In the genomic region with DNA sequence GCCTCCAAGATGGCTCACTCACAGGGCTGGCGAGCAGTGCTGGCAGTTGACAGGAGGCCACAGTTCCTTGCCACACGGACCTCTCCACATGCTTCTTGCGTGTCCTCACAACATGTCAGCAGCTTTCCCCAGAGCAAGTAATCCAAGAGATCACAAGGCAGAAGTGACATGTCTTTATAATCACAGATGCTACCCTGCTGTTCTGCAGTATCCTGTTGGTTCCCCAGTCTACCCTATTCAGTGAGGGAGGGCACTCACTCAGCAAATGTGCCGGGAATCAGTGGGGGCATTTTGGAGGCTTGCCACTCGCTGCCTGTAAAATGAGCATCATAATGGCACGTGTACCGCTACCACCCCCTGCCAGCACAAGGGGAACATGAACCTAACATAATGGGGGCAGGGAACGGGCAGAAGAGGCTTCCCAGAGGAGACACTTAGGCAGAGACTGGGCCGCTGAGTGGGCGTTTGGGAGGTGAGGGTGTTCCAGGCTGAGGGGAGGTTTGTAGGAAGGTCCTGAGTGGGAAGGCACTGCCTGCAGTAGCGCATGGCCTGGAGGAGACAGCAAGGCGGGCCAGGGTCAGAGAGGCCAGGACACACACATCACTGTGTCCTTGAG, we compare ENCODE assay signal across 20 cellular contexts.
DNase-seq lines count a peak whose midpoint lies in the region; ATAC-seq, FAIRE-seq and TF ChIP-seq lines count a peak whose summit lies in the region.
"Had no signal": no experiment of that assay in that cellular context is flagged by ENCODE, and none has a peak within 500 bp of the region (broad histone marks: within the 10 kb centered on the region; RNA-seq: fewer than 3 reads in every experiment).

No MANE protein-coding gene starts in this region.

- H3K4me3 ChIP-seq in ACC112 (ENCODE audit: low read depth, low read length) (no peak overlapping the region), GM12878 (no peak overlapping the region)
- H3K4me3 ChIP-seq: mucosa of descending colon, sigmoid colon, transverse colon had no signal

- SMC1A ChIA-PET in GM12878 (lab: Charles Lee; ENCODE audit: uncharacterized antibody, unreplicated experiment): interaction anchor here (1.4 to 1.8 kb wide), 2 partner anchors 53 to 102 kb away, joined by 4 to 5 read pairs; no protein-coding TSS in a partner anchor

- ATAC-seq in GM12878: no peak
- ATAC-seq in GM21528 (IDR thresholded peaks at IDR 0.05; ENCODE audit: low FRiP score, unreplicated experiment): no peak
- no peak for ATAC-seq in HG03439 (IDR thresholded peaks at IDR 0.05; ENCODE audit: unreplicated experiment)
- ATAC-seq: esophagus mucosa; left lobe of liver; mucosa of descending colon; stimulated activated naive CD8-positive, alpha-beta T cell treated with anti-CD3 and anti-CD28 coated beads, Interleukin-15, Interleukin-2, amounts not matched to agents 100 U/mL and 50 U/mL, for 24 hours had no signal

- peak overlapping the region; percentile 96 for H3K4me2 ChIP-seq in GM12878 (ENCODE audit: control insufficient read depth, insufficient read depth)

- TF ChIP-seq RAD21 in GM12878 (IDR thresholded peaks at IDR 0.05; ENCODE audit: insufficient read depth, low read depth, low read length): no peak

- H3K4me1 ChIP-seq in ACC112 (ENCODE audit: control insufficient read depth, insufficient read depth, low read length, unreplicated experiment) (peaks cover 37% of the 10 kb centered on the region), GM12878 (ENCODE audit: control insufficient read depth, insufficient read depth, low read length) (peaks cover 65% of the 10 kb centered on the region)

- 97% methylated on average over 12 of the region's 12 CpGs for WGBS in GM12878 (ENCODE audit: insufficient coverage, insufficient replicate concordance, low lambda C conversion rate, missing lambda C conversion rate)

- H3K27me3 ChIP-seq in ACC112 (ENCODE audit: insufficient read depth, low read length) (no peaks in the 10 kb centered on the region), GM12878 (replicated peaks in 1 of 2; ENCODE audit: control insufficient read depth in 2 of 2, insufficient read depth in 2 of 2, low read length in 1 of 2) (no peaks in the 10 kb centered on the region)
- H3K27me3 ChIP-seq: sigmoid colon, transverse colon had no signal

- H3K27ac ChIP-seq in ACC112 (ENCODE audit: low read depth, low read length): peak overlapping the region; percentile 28; the same call in 1 of the 2 replicates
- H3K27ac ChIP-seq in GM12878 (ENCODE audit: control insufficient read depth, insufficient read depth): peak overlapping the region; percentile 84
- H3K27ac ChIP-seq: sigmoid colon, transverse colon had no signal

- H2AFZ ChIP-seq in ACC112 (ENCODE audit: low read length, unreplicated experiment) (no peak overlapping the region), GM12878 (ENCODE audit: control insufficient read depth, low read depth, low read length) (no peak overlapping the region)

- H3K9me3 ChIP-seq in GM12878 (replicated peaks; ENCODE audit: control insufficient read depth, insufficient read depth, low read length): no peaks in the 10 kb centered on the region
- H3K9me3 ChIP-seq: mucosa of descending colon, sigmoid colon, transverse colon had no signal

- no TSS peak for BruUV-seq in GM12878 (replicated peaks; lab: Mats Ljungman, UMichigan)

- POLR2A ChIA-PET in GM12878 (lab: Charles Lee): no interaction called here

- H3K9me3 Mint-ChIP-seq in nephron progenitor cell: no peaks in the 10 kb centered on the region
- H3K9me3 Mint-ChIP-seq: activated CD4-positive, alpha-beta T cell treated with anti-CD3 and anti-CD28 coated beads, Interleukin-2, amount 10 ng/mL, durations not matched to agents 24 days and 14 days; central memory CD8-positive, alpha-beta T cell had no signal

- DNase-seq in DMS 273 treated with DMSO at 0.1 percent for 48 hours (lab: John Stamatoyannopoulos, UW) (peak; percentile 35), GM12878 (ENCODE audit: low read depth, low spot score) (no peak), nephron progenitor cell (no peak), SKM-1 (lab: John Stamatoyannopoulos, UW; ENCODE audit: unreplicated experiment) (no peak), anterior cingulate cortex (lab: John Stamatoyannopoulos, UW) (no peak)
- DNase-seq: activated CD4-positive, alpha-beta T cell treated with anti-CD3 and anti-CD28 coated beads, Interleukin-2, amount 10 ng/mL, durations not matched to agents 24 days and 14 days; activated CD8-positive, alpha-beta memory T cell treated with anti-CD3 and anti-CD28 coated beads, Interleukin-2, amount 50 U/mL, for 4 hours; activated effector memory CD4-positive, alpha-beta T cell treated with Interleukin-2 at 50 U/mL for 16 hours; amygdala; NCI-H146; sigmoid colon; stimulated activated naive CD8-positive, alpha-beta T cell treated with anti-CD3 and anti-CD28 coated beads, Interleukin-15, Interleukin-2, amounts not matched to agents 100 U/mL and 50 U/mL, for 24 hours; transverse colon had no signal

- H4K20me1 ChIP-seq in GM12878 (ENCODE audit: control insufficient read depth, insufficient read depth): no peaks in the 10 kb centered on the region

- TF ChIP-seq EP300 in GM12878 (IDR thresholded peaks at IDR 0.05; ENCODE audit: borderline replicate concordance in 1 of 2, control insufficient read depth in 1 of 2, low read depth in 2 of 2, low read length in 2 of 2): no peak

- TF ChIP-seq CTCF in GM12878 (IDR thresholded peaks at IDR 0.05 in 2 of 3, conservative IDR thresholded peaks at IDR 0.05 in 1 of 3; ENCODE audit: control insufficient read depth in 2 of 3, extremely low read depth in 1 of 3, insufficient read depth in 1 of 3, low read depth in 3 of 3, low read length in 3 of 3) (no peak), nephron progenitor cell (IDR thresholded peaks at IDR 0.05) (no peak)

- H3K4me1 Mint-ChIP-seq in nephron progenitor cell: peaks cover 70% of the 10 kb centered on the region

- no peak overlapping the region for H3K9ac ChIP-seq in GM12878 (ENCODE audit: control insufficient read depth, insufficient read depth, low read length)

- H3K27ac Mint-ChIP-seq in nephron progenitor cell: peak overlapping the region; percentile 90
- H3K27ac Mint-ChIP-seq: activated CD4-positive, alpha-beta T cell treated with anti-CD3 and anti-CD28 coated beads, Interleukin-2, amount 10 ng/mL, durations not matched to agents 24 days and 14 days had no signal

- no peak for FAIRE-seq in GM12878 (lab: Jason Lieb, UNC)

- RAD21 ChIA-PET in GM12878 (lab: Charles Lee; ENCODE audit: unreplicated experiment): interaction anchor here (1.0 to 1.2 kb wide), 2 partner anchors 9 to 107 kb away, joined by 3 read pairs; no protein-coding TSS in a partner anchor

- peaks cover 57% of the 10 kb centered on the region for H3K79me2 ChIP-seq in ACC112 (ENCODE audit: control insufficient read depth, insufficient read depth, low read length, unreplicated experiment)
- peaks cover 43% of the 10 kb centered on the region for H3K79me2 ChIP-seq in GM12878 (ENCODE audit: control insufficient read depth, insufficient read depth, low read length)

- intact Hi-C loops in GM12878 (cut with micrococcal nuclease; ENCODE audit: unreplicated experiment): loop anchor here (2.0 to 10.0 kb wide), 2 partner anchors 51 to 281 kb away; no protein-coding TSS in a partner anchor

- H3K36me3 Mint-ChIP-seq in nephron progenitor cell (ENCODE audit: low read depth): peaks cover 5% of the 10 kb centered on the region

- in situ Hi-C loops in GM12878 (cut with MboI): no loop called here

- peaks cover 3% of the 10 kb centered on the region for H3K27me3 Mint-ChIP-seq in nephron progenitor cell (ENCODE audit: low read depth, poor library complexity)
- H3K27me3 Mint-ChIP-seq: activated CD4-positive, alpha-beta T cell treated with anti-CD3 and anti-CD28 coated beads, Interleukin-2, amount 10 ng/mL, durations not matched to agents 24 days and 14 days; central memory CD8-positive, alpha-beta T cell had no signal

- CTCF ChIA-PET in GM12878 (lab: Yijun Ruan, JAX): interaction anchor here (0.7 to 1.5 kb wide), 6 partner anchors 50 to 106 kb away, joined by 3 to 5 read pairs (median 3); no protein-coding TSS in a partner anchor

- no peaks in the 10 kb centered on the region for H3K36me3 ChIP-seq in ACC112 (ENCODE audit: insufficient read depth, low read length)
- H3K36me3 ChIP-seq in GM12878 (ENCODE audit: control insufficient read depth in 2 of 2, insufficient read depth in 2 of 2, low read length in 1 of 2): no peaks in the 10 kb centered on the region
- H3K36me3 ChIP-seq: sigmoid colon, transverse colon had no signal

- no peak for TF ChIP-seq POLR2A in GM12878 (IDR thresholded peaks at IDR 0.05; ENCODE audit: low read depth, low read length)

- no peak overlapping the region for H3K4me3 Mint-ChIP-seq in nephron progenitor cell
- H3K4me3 Mint-ChIP-seq: activated CD4-positive, alpha-beta T cell treated with anti-CD3 and anti-CD28 coated beads, Interleukin-2, amount 10 ng/mL, durations not matched to agents 24 days and 14 days; central memory CD8-positive, alpha-beta T cell had no signal

TF ChIP-seq in GM12878, 131 proteins besides CTCF, POLR2A, EP300 and RAD21 (continues in another document):
- TF ChIP-seq, protein P1, sequence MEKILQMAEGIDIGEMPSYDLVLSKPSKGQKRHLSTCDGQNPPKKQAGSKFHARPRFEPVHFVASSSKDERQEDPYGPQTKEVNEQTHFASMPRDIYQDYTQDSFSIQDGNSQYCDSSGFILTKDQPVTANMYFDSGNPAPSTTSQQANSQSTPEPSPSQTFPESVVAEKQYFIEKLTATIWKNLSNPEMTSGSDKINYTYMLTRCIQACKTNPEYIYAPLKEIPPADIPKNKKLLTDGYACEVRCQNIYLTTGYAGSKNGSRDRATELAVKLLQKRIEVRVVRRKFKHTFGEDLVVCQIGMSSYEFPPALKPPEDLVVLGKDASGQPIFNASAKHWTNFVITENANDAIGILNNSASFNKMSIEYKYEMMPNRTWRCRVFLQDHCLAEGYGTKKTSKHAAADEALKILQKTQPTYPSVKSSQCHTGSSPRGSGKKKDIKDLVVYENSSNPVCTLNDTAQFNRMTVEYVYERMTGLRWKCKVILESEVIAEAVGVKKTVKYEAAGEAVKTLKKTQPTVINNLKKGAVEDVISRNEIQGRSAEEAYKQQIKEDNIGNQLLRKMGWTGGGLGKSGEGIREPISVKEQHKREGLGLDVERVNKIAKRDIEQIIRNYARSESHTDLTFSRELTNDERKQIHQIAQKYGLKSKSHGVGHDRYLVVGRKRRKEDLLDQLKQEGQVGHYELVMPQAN (conservative IDR thresholded peaks at IDR 0.05): no peak
- TF ChIP-seq HDAC6 (IDR thresholded peaks at IDR 0.05; ENCODE audit: unreplicated experiment) (no peak), ESRRA (IDR thresholded peaks at IDR 0.05; ENCODE audit: low read length) (no peak), SUPT20H (IDR thresholded peaks at IDR 0.05; ENCODE audit: borderline replicate concordance, control insufficient read depth, low read depth, low read length) (no peak)
